In genomic region chr2:64831977-64832328, GRCh38 we compare ENCODE assay signal across 10 cellular contexts.
DNase-seq lines count a peak whose midpoint lies in the region; ATAC-seq and TF ChIP-seq lines count a peak whose summit lies in the region.
"Had no signal": no experiment of that assay in that cellular context is flagged by ENCODE, and none has a peak within 500 bp of the region (broad histone marks: within the 10 kb centered on the region; RNA-seq: fewer than 3 reads in every experiment).

No MANE protein-coding gene starts in this region.

- DNase-seq in left ventricle myocardium inferior (no peak), Right ventricle myocardium superior (no peak), mesendoderm (no peak), upper lobe of left lung (no peak), SW480 (ENCODE audit: low spot score) (no peak), left lobe of liver (ENCODE audit: low spot score) (no peak)
- no peak for DNase-seq in activated T-helper 2 cell treated with anti-CD3 and anti-CD28 coated beads, Interferon-gamma antibody, Interleukin-2, Interleukin-4, amounts not matched to agents 10 μg/mL and 5 μg/mL and 100 μg/mL, durations not matched to agents 14 hours and 24 hours and 36 hours (ENCODE audit: low spot score)
- DNase-seq: NCI-H2107 had no signal

- H3K27ac ChIP-seq in left ventricle myocardium inferior (replicated peaks): peak overlapping the region; percentile 80
- H3K27ac ChIP-seq in mesendoderm (ENCODE audit: low read depth, low read length): no peak overlapping the region
- peak overlapping the region; percentile 67 to 80 (median 72) for H3K27ac ChIP-seq in upper lobe of left lung

- no peak overlapping the region for H3K23ac ChIP-seq in mesendoderm (ENCODE audit: low read length)

- H2AK5ac ChIP-seq in mesendoderm (ENCODE audit: low read length): no peak overlapping the region

- intact Hi-C loops in left ventricle myocardium inferior (cut with micrococcal nuclease) (no loop called here), Right ventricle myocardium superior (cut with DNase I) (no loop called here)
- intact Hi-C loops in activated T-helper 2 cell treated with anti-CD3 and anti-CD28 coated beads, Interferon-gamma antibody, Interleukin-2, Interleukin-4, amounts not matched to agents 10 μg/mL and 5 μg/mL and 100 μg/mL, durations not matched to agents 14 hours and 24 hours and 36 hours (cut with micrococcal nuclease): loop anchor here (1.0 to 5.0 kb wide), 5 partner anchors 25 to 186 kb away; no protein-coding TSS in a partner anchor

- no peaks in the 10 kb centered on the region for H3K36me3 Mint-ChIP-seq in activated T-helper 2 cell treated with anti-CD3 and anti-CD28 coated beads, Interferon-gamma antibody, Interleukin-2, Interleukin-4, amounts not matched to agents 10 μg/mL and 5 μg/mL and 100 μg/mL, durations not matched to agents 14 hours and 24 hours and 36 hours (ENCODE audit: low read depth)

- no peaks in the 10 kb centered on the region for H3K79me2 ChIP-seq in mesendoderm (ENCODE audit: control insufficient read depth, insufficient read depth, low read length)

- no CpG with 5 or more reads among the region's 6 CpGs for WGBS in mesendoderm (ENCODE audit: extremely low coverage, insufficient coverage, low lambda C conversion rate)
- 83 to 87% methylated on average over 6 of the region's 6 CpGs for WGBS in upper lobe of left lung, 2 donors

- TF ChIP-seq CTCF in left ventricle myocardium inferior (IDR thresholded peaks at IDR 0.05; ENCODE audit: borderline replicate concordance) (no peak), upper lobe of left lung (IDR thresholded peaks at IDR 0.05) (no peak)

- no peak overlapping the region for H2BK120ac ChIP-seq in mesendoderm (ENCODE audit: low read depth, low read length)

- peak overlapping the region; percentile 26 for H3K4me3 ChIP-seq in left ventricle myocardium inferior
- H3K4me3 ChIP-seq in mesendoderm (ENCODE audit: low read length): no peak overlapping the region
- no peak overlapping the region for H3K4me3 ChIP-seq in upper lobe of left lung
- H3K4me3 ChIP-seq: BLaER1 treated with 17β-estradiol and CSF1 and Interleukin-3, amounts not matched to agents 10 nM and 100 nM had no signal

- no peak overlapping the region for H4K8ac ChIP-seq in mesendoderm (ENCODE audit: low read depth, low read length)

- no peaks in the 10 kb centered on the region for H3K9me3 Mint-ChIP-seq in activated T-helper 2 cell treated with anti-CD3 and anti-CD28 coated beads, Interferon-gamma antibody, Interleukin-2, Interleukin-4, amounts not matched to agents 10 μg/mL and 5 μg/mL and 100 μg/mL, durations not matched to agents 14 hours and 24 hours and 36 hours

- no peak overlapping the region for H2BK5ac ChIP-seq in mesendoderm (ENCODE audit: low read length)

- H3K9ac ChIP-seq in mesendoderm (ENCODE audit: low read length): no peak overlapping the region
- H3K9ac ChIP-seq: BLaER1 treated with 17β-estradiol and CSF1 and Interleukin-3, amounts not matched to agents 10 nM and 100 nM had no signal

- ATAC-seq in Right ventricle myocardium superior (ENCODE audit: poor library complexity): no peak
- no peak for ATAC-seq in upper lobe of left lung (ENCODE audit: low FRiP score in 2 of 2)
- no peak for ATAC-seq in GM18511 (IDR thresholded peaks at IDR 0.05; ENCODE audit: unreplicated experiment)
- ATAC-seq in left lobe of liver: no peak

- H3K9me3 ChIP-seq in left ventricle myocardium inferior (replicated peaks) (no peaks in the 10 kb centered on the region), upper lobe of left lung (no peaks in the 10 kb centered on the region)
- H3K9me3 ChIP-seq: BLaER1 treated with 17β-estradiol and CSF1 and Interleukin-3, amounts not matched to agents 10 nM and 100 nM had no signal

- no peak overlapping the region for H3K56ac ChIP-seq in mesendoderm (ENCODE audit: low read length)

- no peaks in the 10 kb centered on the region for H3K27me3 ChIP-seq in left ventricle myocardium inferior (ENCODE audit: low read depth)
- no peaks in the 10 kb centered on the region for H3K27me3 ChIP-seq in mesendoderm (ENCODE audit: insufficient read depth, low read length, poor library complexity)
- no peaks in the 10 kb centered on the region for H3K27me3 ChIP-seq in upper lobe of left lung
- H3K27me3 ChIP-seq: BLaER1 treated with 17β-estradiol and CSF1 and Interleukin-3, amounts not matched to agents 10 nM and 100 nM had no signal

- H3K4me1 ChIP-seq in left ventricle myocardium inferior (peaks cover 14% of the 10 kb centered on the region), mesendoderm (ENCODE audit: control insufficient read depth, low read depth, low read length) (no peaks in the 10 kb centered on the region), upper lobe of left lung (peaks cover 5 to 11% (median 9%) of the 10 kb centered on the region in 4 donors)

- no peak overlapping the region for H3K4me2 ChIP-seq in mesendoderm (ENCODE audit: low read length)

- H3K27ac Mint-ChIP-seq in activated T-helper 2 cell treated with anti-CD3 and anti-CD28 coated beads, Interferon-gamma antibody, Interleukin-2, Interleukin-4, amounts not matched to agents 10 μg/mL and 5 μg/mL and 100 μg/mL, durations not matched to agents 14 hours and 24 hours and 36 hours: peak overlapping the region; percentile 81

- peak overlapping the region; percentile 11 for H3K18ac ChIP-seq in mesendoderm (ENCODE audit: low read length)

- peaks cover 8% of the 10 kb centered on the region for H3K27me3 Mint-ChIP-seq in activated T-helper 2 cell treated with anti-CD3 and anti-CD28 coated beads, Interferon-gamma antibody, Interleukin-2, Interleukin-4, amounts not matched to agents 10 μg/mL and 5 μg/mL and 100 μg/mL, durations not matched to agents 14 hours and 24 hours and 36 hours (ENCODE audit: low read depth)

- H2BK15ac ChIP-seq in mesendoderm (replicated peaks; ENCODE audit: low read depth): no peak overlapping the region

- no peak for TF ChIP-seq EP300 in upper lobe of left lung (IDR thresholded peaks at IDR 0.05)

- H3K79me1 ChIP-seq in mesendoderm (ENCODE audit: low read length): no peaks in the 10 kb centered on the region

- no peak for TF ChIP-seq POLR2A in upper lobe of left lung (IDR thresholded peaks at IDR 0.05)

- no peak overlapping the region for H3K4ac ChIP-seq in mesendoderm (ENCODE audit: low read depth, low read length)

- H3K36me3 ChIP-seq in left ventricle myocardium inferior: no peaks in the 10 kb centered on the region
- no peaks in the 10 kb centered on the region for H3K36me3 ChIP-seq in mesendoderm (ENCODE audit: control insufficient read depth, insufficient read depth, low read length)
- H3K36me3 ChIP-seq in upper lobe of left lung: no peaks in the 10 kb centered on the region
- H3K36me3 ChIP-seq: BLaER1 treated with 17β-estradiol and CSF1 and Interleukin-3, amounts not matched to agents 10 nM and 100 nM had no signal

- H3K4me3 Mint-ChIP-seq in activated T-helper 2 cell treated with anti-CD3 and anti-CD28 coated beads, Interferon-gamma antibody, Interleukin-2, Interleukin-4, amounts not matched to agents 10 μg/mL and 5 μg/mL and 100 μg/mL, durations not matched to agents 14 hours and 24 hours and 36 hours (ENCODE audit: low read depth): no peak overlapping the region

- H4K5ac ChIP-seq in mesendoderm (ENCODE audit: low read length): no peak overlapping the region

- H3K4me1 Mint-ChIP-seq in activated T-helper 2 cell treated with anti-CD3 and anti-CD28 coated beads, Interferon-gamma antibody, Interleukin-2, Interleukin-4, amounts not matched to agents 10 μg/mL and 5 μg/mL and 100 μg/mL, durations not matched to agents 14 hours and 24 hours and 36 hours (ENCODE audit: low read depth): peaks cover 24% of the 10 kb centered on the region
